18 cellular contexts compared by ENCODE assay signal in genomic region chr21:41762753-41763152, GRCh38. TPM values are rescaled to one million over a fixed set of nuclear protein-coding genes. Genes with fewer than 3 reads are reported as not detected.
DNase-seq lines count a peak whose midpoint lies in the region; ATAC-seq and TF ChIP-seq lines count a peak whose summit lies in the region.
"Had no signal": no experiment of that assay in that cellular context is flagged by ENCODE, and none has a peak within 500 bp of the region (broad histone marks: within the 10 kb centered on the region; RNA-seq: fewer than 3 reads in every experiment).

No MANE protein-coding gene starts in this region.

- H3K79me2 ChIP-seq in osteoblast (ENCODE audit: insufficient read depth, low read length): no peaks in the 10 kb centered on the region

- ATAC-seq in body of pancreas (no peak), GM18861 (IDR thresholded peaks at IDR 0.05; ENCODE audit: unreplicated experiment) (no peak)
- ATAC-seq in activated T-helper 17 cell treated with anti-CD3 and anti-CD28 coated beads, Interleukin-2, amount 50 U/mL, for 72 hours (replicated peaks): no peak

- H3K4me3 ChIP-seq in body of pancreas (no peak overlapping the region), osteoblast (ENCODE audit: insufficient read depth, low read length) (no peak overlapping the region)
- H3K4me3 ChIP-seq: GM23248 had no signal

- H3K4me1 Mint-ChIP-seq in glutamatergic neuron (ENCODE audit: low read depth, unreplicated experiment) (peaks cover 32% of the 10 kb centered on the region), HFFc6 (ENCODE audit: low read depth) (peaks cover 43% of the 10 kb centered on the region)
- peaks cover 8% of the 10 kb centered on the region for H3K4me1 Mint-ChIP-seq in activated T-helper 17 cell treated with anti-CD3 and anti-CD28 coated beads, Interleukin-2, amount 50 U/mL, for 72 hours

- H3K4me3 Mint-ChIP-seq in glutamatergic neuron (ENCODE audit: unreplicated experiment) (peak overlapping the region; percentile 84), HFFc6 (no peak overlapping the region)
- no peak overlapping the region for H3K4me3 Mint-ChIP-seq in activated T-helper 17 cell treated with anti-CD3 and anti-CD28 coated beads, Interleukin-2, amount 50 U/mL, for 72 hours
- H3K4me3 Mint-ChIP-seq: activated naive CD4-positive, alpha-beta T cell treated with anti-CD3 and anti-CD28 coated beads for 36 hours had no signal

- H3K9ac ChIP-seq in ES-I3 (ENCODE audit: low read depth, low read length): peak overlapping the region; percentile 32; the same call in 1 of the 2 replicates
- H3K9ac ChIP-seq: GM23248 had no signal

- H3K4me2 ChIP-seq in osteoblast (ENCODE audit: insufficient read depth, low read length): no peak overlapping the region

- H3K36me3 Mint-ChIP-seq in glutamatergic neuron (ENCODE audit: unreplicated experiment) (peaks cover 4% of the 10 kb centered on the region), HFFc6 (ENCODE audit: low read depth) (0 out of 2 replicates have a peak, but pooled peaks cover 4% of the 10 kb centered on the region)
- H3K36me3 Mint-ChIP-seq in activated T-helper 17 cell treated with anti-CD3 and anti-CD28 coated beads, Interleukin-2, amount 50 U/mL, for 72 hours (ENCODE audit: low read depth): peaks cover 9% of the 10 kb centered on the region

- TF ChIP-seq CTCF in body of pancreas (IDR thresholded peaks at IDR 0.05) (no peak), glutamatergic neuron (IDR thresholded peaks at IDR 0.05; ENCODE audit: partially characterized antibody, unreplicated experiment) (no peak), osteoblast (IDR thresholded peaks at IDR 0.05; ENCODE audit: extremely low read depth, low read depth, low read length) (no peak), HFFc6 (IDR thresholded peaks at IDR 0.05) (no peak)

- no peak for TF ChIP-seq POLR2A in body of pancreas (IDR thresholded peaks at IDR 0.05)

- H3K9me3 ChIP-seq in ES-I3 (ENCODE audit: control insufficient read depth, insufficient read depth, low read length): no peaks in the 10 kb centered on the region
- H3K9me3 ChIP-seq in body of pancreas: no peaks in the 10 kb centered on the region
- H3K9me3 ChIP-seq in osteoblast (ENCODE audit: low read depth, low read length): no peaks in the 10 kb centered on the region
- H3K9me3 ChIP-seq: left ventricle myocardium inferior had no signal

- intact Hi-C loops in body of pancreas (cut with DNase I): no loop called here

- peaks cover 15% of the 10 kb centered on the region for H3K27me3 Mint-ChIP-seq in glutamatergic neuron (ENCODE audit: unreplicated experiment)
- peaks cover 62% of the 10 kb centered on the region for H3K27me3 Mint-ChIP-seq in activated T-helper 17 cell treated with anti-CD3 and anti-CD28 coated beads, Interleukin-2, amount 50 U/mL, for 72 hours
- peaks cover 25% of the 10 kb centered on the region for H3K27me3 Mint-ChIP-seq in HFFc6 (ENCODE audit: insufficient read depth)

- H3K36me3 ChIP-seq in ES-I3 (ENCODE audit: insufficient read depth, low read length) (no peaks in the 10 kb centered on the region), body of pancreas (replicated peaks in 1 of 2; ENCODE audit: insufficient read depth in 1 of 2, low read depth in 2 of 2) (no peaks in the 10 kb centered on the region), osteoblast (ENCODE audit: insufficient read depth, low read length) (no peaks in the 10 kb centered on the region)
- H3K36me3 ChIP-seq: left ventricle myocardium inferior had no signal

- H3K4me1 ChIP-seq in ES-I3 (ENCODE audit: insufficient read depth, low read length) (peaks cover 20% of the 10 kb centered on the region; the same call in 1 of the 2 replicates), body of pancreas (peaks cover 76% of the 10 kb centered on the region), osteoblast (ENCODE audit: insufficient read depth, low read length) (peaks cover 23% of the 10 kb centered on the region)

- H3K9me3 Mint-ChIP-seq in glutamatergic neuron (ENCODE audit: unreplicated experiment) (no peaks in the 10 kb centered on the region), HFFc6 (peaks cover 4% of the 10 kb centered on the region; the same call in 1 of the 2 replicates)
- no peaks in the 10 kb centered on the region for H3K9me3 Mint-ChIP-seq in activated T-helper 17 cell treated with anti-CD3 and anti-CD28 coated beads, Interleukin-2, amount 50 U/mL, for 72 hours
- H3K9me3 Mint-ChIP-seq: activated naive CD4-positive, alpha-beta T cell treated with anti-CD3 and anti-CD28 coated beads for 36 hours had no signal

- H3K27ac ChIP-seq in body of pancreas (peak overlapping the region in 3 of 4 donors; percentile 84 to 97 (median 92)), osteoblast (ENCODE audit: low read depth, low read length) (no peak overlapping the region)
- H3K27ac ChIP-seq: GM23248, left ventricle myocardium inferior had no signal

- H3K27me3 ChIP-seq in body of pancreas: no peaks in the 10 kb centered on the region
- H3K27me3 ChIP-seq in osteoblast (ENCODE audit: insufficient read depth, low read length): peaks cover 43% of the 10 kb centered on the region

- 60 to 71% methylated on average over 16 of the region's 16 CpGs for WGBS in body of pancreas, 2 donors

- H4K20me1 ChIP-seq in osteoblast (ENCODE audit: insufficient read depth, low read length): no peaks in the 10 kb centered on the region

- DNase-seq in body of pancreas: no peak
- DNase-seq in glutamatergic neuron: no peak
- peak; percentile 8 for DNase-seq in osteoblast (ENCODE audit: insufficient read length, low spot score, missing footprints)
- DNase-seq in T1000 (lab: John Stamatoyannopoulos, UW): no peak
- DNase-seq in HFFc6: no peak
- DNase-seq: activated naive CD4-positive, alpha-beta T cell treated with anti-CD3 and anti-CD28 coated beads for 36 hours; cortex of kidney; GM23248; hypothalamus; naive B cell; NCI-H446; SHP77 had no signal

- no peak overlapping the region for H2AFZ ChIP-seq in osteoblast (ENCODE audit: low read length)
- H2AFZ ChIP-seq: GM23248 had no signal

- H3K27ac Mint-ChIP-seq in glutamatergic neuron (ENCODE audit: unreplicated experiment) (peak overlapping the region; percentile 84), HFFc6 (no peak overlapping the region)
- H3K27ac Mint-ChIP-seq in activated T-helper 17 cell treated with anti-CD3 and anti-CD28 coated beads, Interleukin-2, amount 50 U/mL, for 72 hours: no peak overlapping the region
- H3K27ac Mint-ChIP-seq: activated naive CD4-positive, alpha-beta T cell treated with anti-CD3 and anti-CD28 coated beads for 36 hours had no signal

RNA-seq across cellular contexts. Expression of gene RIPK4, which starts 4.1 kb away (rescaled TPM):
- total RNA-seq in body of pancreas (10 to 100 TPM; 14.5 to 18.1 TPM), glutamatergic neuron (ENCODE audit: unreplicated experiment) (2.9 TPM), osteoblast (0.29 and 2.2 TPM in 2 replicates)
- total RNA-seq in activated T-helper 17 cell treated with anti-CD3 and anti-CD28 coated beads, Interleukin-2, amount 50 U/mL, for 72 hours: 1 to 10 TPM in 1 of 2 donors, not detected in 1; 1.1 TPM
- under 1 TPM in 4 of 6 experiments, not detected in 2; 0.05 to 0.12 (median 0.07) TPM for total RNA-seq in HFFc6 (2021; fragmentation: NEBNext Ultra II Directional; extraction: Animal tissue kit (Norgen Biotek cat#: 25700))
- total RNA-seq: G401; T-helper 2 cell treated with Interferon-gamma antibody and Interleukin-4, amounts not matched to agents 100 ng/mL and 5 ng/mL, for 36 hours had no signal
